12 cellular contexts compared by ENCODE assay signal in genomic region chr20:61940976-61941720, GRCh38.
"Had no signal": no experiment of that assay in that cellular context is flagged by ENCODE, and none has a peak within 500 bp of the region (broad histone marks: within the 10 kb centered on the region; RNA-seq: fewer than 3 reads in every experiment).

No MANE protein-coding gene starts in this region.

- H3K4me1 ChIP-seq: esophagus muscularis mucosa had no signal

- H3K4me3 ChIP-seq: esophagus muscularis mucosa, smooth muscle cell had no signal

- H3K9me3 ChIP-seq: esophagus muscularis mucosa, neutrophil had no signal

- H3K36me3 ChIP-seq: esophagus muscularis mucosa, neutrophil had no signal

- H3K4me2 ChIP-seq: smooth muscle cell had no signal

- DNase-seq: activated CD4-positive, alpha-beta T cell treated with anti-CD3 and anti-CD28 coated beads for 1 hour; activated CD4-positive, alpha-beta T cell treated with anti-CD3 and anti-CD28 coated beads, Interleukin-2, amount 50 U/mL, for 48 hours; activated CD8-positive, alpha-beta memory T cell treated with anti-CD3 and anti-CD28 coated beads, Interleukin-2, amount 10 ng/mL, durations not matched to agents 7 days and 5 days; activated gamma-delta T cell treated with Interleukin-2 at 50 U/mL for 16 hours; activated naive CD8-positive, alpha-beta T cell treated with anti-CD3 and anti-CD28 coated beads for 36 hours; activated T-cell treated with anti-CD3 and anti-CD28 coated beads, Interleukin-2, amount 50 U/mL, for 4 hours; anterior cingulate cortex had no signal

- H3K27ac ChIP-seq: esophagus muscularis mucosa, neutrophil had no signal

- H3K27me3 ChIP-seq: neutrophil had no signal

- ATAC-seq: activated CD8-positive, alpha-beta memory T cell treated with anti-CD3 and anti-CD28 coated beads, Interleukin-2, amount 10 ng/mL, durations not matched to agents 7 days and 5 days; activated T-cell treated with anti-CD3 and anti-CD28 coated beads, Interleukin-2, amount 50 U/mL, for 4 hours; stimulated activated memory B cell treated with anti-CD40 and anti-IgM and Interleukin-4, amounts not matched to agents 10 μg/mL and 1 μg/mL and 100 μg/mL, for 72 hours had no signal

- FAIRE-seq: endometrium had no signal
